11 cellular contexts compared by ENCODE assay signal in genomic region chr5:68407312-68408239, GRCh38.
DNase-seq lines count a peak whose midpoint lies in the region; ATAC-seq, FAIRE-seq and TF ChIP-seq lines count a peak whose summit lies in the region.
"Had no signal": no experiment of that assay in that cellular context is flagged by ENCODE, and none has a peak within 500 bp of the region (broad histone marks: within the 10 kb centered on the region; RNA-seq: fewer than 3 reads in every experiment).

No MANE protein-coding gene starts in this region.

- H3K36me3 Mint-ChIP-seq in activated T-helper 1 cell treated with anti-CD3 and anti-CD28 coated beads, Interleukin-12 subunit alpha, Interleukin-12 subunit beta, Interleukin-2, Interleukin-4 antibody, amounts not matched to agents 30 ng/mL and 10 ng/mL and 1 ng/mL, durations not matched to agents 14 hours and 24 hours and 36 hours (ENCODE audit: low read depth): peaks cover 2% of the 10 kb centered on the region
- no peaks in the 10 kb centered on the region for H3K36me3 Mint-ChIP-seq in naive thymus-derived CD8-positive, alpha-beta T cell
- H3K36me3 Mint-ChIP-seq: type B pancreatic cell had no signal

- peaks cover 30% of the 10 kb centered on the region for H3K4me1 Mint-ChIP-seq in activated T-helper 1 cell treated with anti-CD3 and anti-CD28 coated beads, Interleukin-12 subunit alpha, Interleukin-12 subunit beta, Interleukin-2, Interleukin-4 antibody, amounts not matched to agents 30 ng/mL and 10 ng/mL and 1 ng/mL, durations not matched to agents 14 hours and 24 hours and 36 hours (ENCODE audit: low read depth)
- peaks cover 6 to 30% (median 16%) of the 10 kb centered on the region in 4 donors for H3K4me1 Mint-ChIP-seq in naive thymus-derived CD8-positive, alpha-beta T cell

- POLR2A ChIA-PET in naive thymus-derived CD8-positive, alpha-beta T cell (lab: Charles Lee): no interaction called here

- H3K4me3 Mint-ChIP-seq in activated T-helper 1 cell treated with anti-CD3 and anti-CD28 coated beads, Interleukin-12 subunit alpha, Interleukin-12 subunit beta, Interleukin-2, Interleukin-4 antibody, amounts not matched to agents 30 ng/mL and 10 ng/mL and 1 ng/mL, durations not matched to agents 14 hours and 24 hours and 36 hours: peak overlapping the region; percentile 47
- H3K4me3 Mint-ChIP-seq in naive thymus-derived CD8-positive, alpha-beta T cell: peak overlapping the region in 6 of 10 donors; percentile 1 to 56 (median 24)

- FAIRE-seq in GM12891 (lab: Jason Lieb, UNC): no peak

- peak overlapping the region; percentile 81 for H3K27ac Mint-ChIP-seq in activated T-helper 1 cell treated with anti-CD3 and anti-CD28 coated beads, Interleukin-12 subunit alpha, Interleukin-12 subunit beta, Interleukin-2, Interleukin-4 antibody, amounts not matched to agents 30 ng/mL and 10 ng/mL and 1 ng/mL, durations not matched to agents 14 hours and 24 hours and 36 hours
- H3K27ac Mint-ChIP-seq in naive thymus-derived CD8-positive, alpha-beta T cell: peak overlapping the region in 4 of 10 donors; percentile 9 to 54 (median 18)

- ATAC-seq in GM21786 (IDR thresholded peaks at IDR 0.05; ENCODE audit: unreplicated experiment): peak; percentile 23
- peak in 1 of 2 donors; percentile 57 for ATAC-seq in naive thymus-derived CD8-positive, alpha-beta T cell
- ATAC-seq: gastroesophageal sphincter had no signal

- peaks cover 3% of the 10 kb centered on the region for H3K9me3 Mint-ChIP-seq in activated T-helper 1 cell treated with anti-CD3 and anti-CD28 coated beads, Interleukin-12 subunit alpha, Interleukin-12 subunit beta, Interleukin-2, Interleukin-4 antibody, amounts not matched to agents 30 ng/mL and 10 ng/mL and 1 ng/mL, durations not matched to agents 14 hours and 24 hours and 36 hours
- no peaks in the 10 kb centered on the region for H3K9me3 Mint-ChIP-seq in naive thymus-derived CD8-positive, alpha-beta T cell
- H3K9me3 Mint-ChIP-seq: type B pancreatic cell had no signal

- TF ChIP-seq POLR2A in GM12891 (IDR thresholded peaks at IDR 0.05; ENCODE audit: low read depth, low read length): no peak

- peaks cover 2% of the 10 kb centered on the region for H3K27me3 Mint-ChIP-seq in activated T-helper 1 cell treated with anti-CD3 and anti-CD28 coated beads, Interleukin-12 subunit alpha, Interleukin-12 subunit beta, Interleukin-2, Interleukin-4 antibody, amounts not matched to agents 30 ng/mL and 10 ng/mL and 1 ng/mL, durations not matched to agents 14 hours and 24 hours and 36 hours (ENCODE audit: insufficient read depth)
- no peaks in the 10 kb centered on the region for H3K27me3 Mint-ChIP-seq in naive thymus-derived CD8-positive, alpha-beta T cell
- H3K27me3 Mint-ChIP-seq: type B pancreatic cell had no signal

- DNase-seq in NCI-H82 (lab: John Stamatoyannopoulos, UW) (peak; percentile 0), NCI-H82 treated with DMSO at 0.1 percent for 48 hours (lab: John Stamatoyannopoulos, UW; ENCODE audit: unreplicated experiment) (no peak), GM03348 (ENCODE audit: low spot score) (no peak), hepatic stellate cell (ENCODE audit: low spot score) (no peak), GM12891 (ENCODE audit: insufficient read length, low spot score) (no peak)
- no peak for DNase-seq in activated T-helper 1 cell treated with anti-CD3 and anti-CD28 coated beads, Interleukin-12 subunit alpha, Interleukin-12 subunit beta, Interleukin-2, Interleukin-4 antibody, amounts not matched to agents 30 ng/mL and 10 ng/mL and 1 ng/mL, durations not matched to agents 14 hours and 24 hours and 36 hours (ENCODE audit: low spot score)
- peak in 3 of 10 donors; percentile 3 to 23 (median 13) for DNase-seq in naive thymus-derived CD8-positive, alpha-beta T cell
- DNase-seq: SW 1271 had no signal

- intact Hi-C loops in activated T-helper 1 cell treated with anti-CD3 and anti-CD28 coated beads, Interleukin-12 subunit alpha, Interleukin-12 subunit beta, Interleukin-2, Interleukin-4 antibody, amounts not matched to agents 30 ng/mL and 10 ng/mL and 1 ng/mL, durations not matched to agents 14 hours and 24 hours and 36 hours (cut with micrococcal nuclease): loop anchor here (2.0 to 5.0 kb wide), 3 partner anchors 40 to 63 kb away; no protein-coding TSS in a partner anchor

TF ChIP-seq in GM12891, 5 proteins besides CTCF, POLR2A, EP300 and RAD21:
- TF ChIP-seq TAF1 (IDR thresholded peaks at IDR 0.05; ENCODE audit: low read depth, low read length): no peak
- TF ChIP-seq POU2F2 (IDR thresholded peaks at IDR 0.05; ENCODE audit: low read depth, low read length): no peak
- TF ChIP-seq PAX5 (IDR thresholded peaks at IDR 0.05; ENCODE audit: insufficient read depth, low read length, severe bottlenecking): no peak
- no peak for TF ChIP-seq SPI1 (IDR thresholded peaks at IDR 0.05; ENCODE audit: low read depth, low read length)
- TF ChIP-seq POLR2AphosphoS5 (IDR thresholded peaks at IDR 0.05; ENCODE audit: low read depth, low read length): no peak
TF ChIP-seq in GM12891: peak in this region for 0.
